ENCODE assay signal across 18 cellular contexts in the genomic region with DNA sequence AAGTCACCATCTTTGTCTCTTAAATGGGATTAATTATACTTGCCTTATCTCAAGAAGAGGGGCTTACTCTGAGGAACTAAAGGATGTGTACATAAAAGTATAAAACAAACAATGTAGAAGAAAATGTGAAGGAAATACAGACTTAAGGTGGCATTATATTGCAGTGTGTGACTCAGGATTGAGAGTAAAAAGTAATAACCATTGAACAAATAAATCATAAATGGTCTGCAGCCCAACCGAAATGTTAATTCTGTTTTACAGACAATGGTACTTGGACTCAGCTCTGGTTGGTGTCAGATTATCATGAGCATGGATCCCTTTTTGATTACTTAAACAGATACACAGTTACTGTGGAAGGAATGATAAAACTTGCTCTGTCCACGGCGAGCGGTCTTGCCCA.
"Had no signal": no experiment of that assay in that cellular context is flagged by ENCODE, and none has a peak within 500 bp of the region (broad histone marks: within the 10 kb centered on the region; RNA-seq: fewer than 3 reads in every experiment).

No MANE protein-coding gene starts in this region.

- H3K27ac ChIP-seq: dorsolateral prefrontal cortex, epithelial cell of prostate, ovary had no signal

- H3K27me3 Mint-ChIP-seq: activated naive CD8-positive, alpha-beta T cell treated with anti-CD3 and anti-CD28 coated beads, Interleukin-2, amount 10 ng/mL, durations not matched to agents 7 days and 5 days; brain had no signal

- H3K27me3 ChIP-seq: dorsolateral prefrontal cortex, ovary had no signal

- ATAC-seq: left lobe of liver; stimulated activated naive CD8-positive, alpha-beta T cell treated with anti-CD3 and anti-CD28 coated beads, Interleukin-15, Interleukin-2, amounts not matched to agents 100 U/mL and 50 U/mL, for 24 hours had no signal

- DNase-seq: activated CD4-positive, alpha-beta T cell treated with anti-CD3 and anti-CD28 coated beads, Interleukin-2, amount 50 U/mL, for 1 hour; activated naive CD8-positive, alpha-beta T cell treated with anti-CD3 and anti-CD28 coated beads, Interleukin-2, amount 10 ng/mL, durations not matched to agents 7 days and 5 days; activated T-cell treated with anti-CD3 and anti-CD28 coated beads for 4 hours; amygdala; endodermal cell; foreskin fibroblast; hypothalamus; ovary; SK-N-SH; stimulated activated CD4-positive, alpha-beta T cell treated with anti-CD3 and anti-CD28 coated beads, Interleukin-2, amount 100 ng/mL, for 24 hours; stimulated activated naive CD8-positive, alpha-beta T cell treated with anti-CD3 and anti-CD28 coated beads, Interleukin-15, Interleukin-2, amounts not matched to agents 100 U/mL and 50 U/mL, for 24 hours; T-helper 9 cell; trophoblast cell had no signal

- H3K27ac Mint-ChIP-seq: endodermal cell, mesothelial cell of epicardium had no signal

- H3K4me2 ChIP-seq: SK-N-SH had no signal

- H3K9me3 ChIP-seq: ovary, SK-N-SH had no signal

- H3K4me3 Mint-ChIP-seq: activated naive CD8-positive, alpha-beta T cell treated with anti-CD3 and anti-CD28 coated beads, Interleukin-2, amount 10 ng/mL, durations not matched to agents 7 days and 5 days; brain; endodermal cell; mesothelial cell of epicardium had no signal

- H3K36me3 ChIP-seq: ovary had no signal

- H3K4me3 ChIP-seq: dorsolateral prefrontal cortex, ovary had no signal

- H3K9me3 Mint-ChIP-seq: activated naive CD8-positive, alpha-beta T cell treated with anti-CD3 and anti-CD28 coated beads, Interleukin-2, amount 10 ng/mL, durations not matched to agents 7 days and 5 days; brain; endodermal cell; mesothelial cell of epicardium had no signal

- H3K9ac ChIP-seq: SK-N-SH had no signal
